ENCODE assay signal across 11 cellular contexts in genomic region chr15:100759698-100760356, GRCh38.
DNase-seq lines count a peak whose midpoint lies in the region; ATAC-seq, FAIRE-seq and TF ChIP-seq lines count a peak whose summit lies in the region.
"Had no signal": no experiment of that assay in that cellular context is flagged by ENCODE, and none has a peak within 500 bp of the region (broad histone marks: within the 10 kb centered on the region; RNA-seq: fewer than 3 reads in every experiment).

No MANE protein-coding gene starts in this region.

- no peak for TF ChIP-seq CTCF in adrenal gland (IDR thresholded peaks at IDR 0.05)

- H3K4me3 ChIP-seq in adrenal gland: no peak overlapping the region

- 27 to 36% (median 31%) methylated on average over 7 to 12 of the region's 12 CpGs for WGBS in adrenal gland, 4 donors

- no peaks in the 10 kb centered on the region for H3K36me3 Mint-ChIP-seq in activated naive CD4-positive, alpha-beta T cell treated with anti-CD3 and anti-CD28 coated beads, Interleukin-2, amount 10 ng/mL, durations not matched to agents 7 days and 5 days
- H3K36me3 Mint-ChIP-seq: IgD-negative memory B cell had no signal

- peaks cover 12% of the 10 kb centered on the region for H3K27me3 ChIP-seq in adrenal gland

- H3K4me3 Mint-ChIP-seq in activated naive CD4-positive, alpha-beta T cell treated with anti-CD3 and anti-CD28 coated beads, Interleukin-2, amount 10 ng/mL, durations not matched to agents 7 days and 5 days: no peak overlapping the region
- H3K4me3 Mint-ChIP-seq: B cell, IgD-negative memory B cell had no signal

- H3K4me1 ChIP-seq in adrenal gland (replicated peaks in 1 of 2): peaks cover 0 to 9% of the 10 kb centered on the region in 2 donors

- peaks cover 23% of the 10 kb centered on the region for H3K27me3 Mint-ChIP-seq in activated naive CD4-positive, alpha-beta T cell treated with anti-CD3 and anti-CD28 coated beads, Interleukin-2, amount 10 ng/mL, durations not matched to agents 7 days and 5 days

- no peak overlapping the region for H3K27ac Mint-ChIP-seq in activated naive CD4-positive, alpha-beta T cell treated with anti-CD3 and anti-CD28 coated beads, Interleukin-2, amount 10 ng/mL, durations not matched to agents 7 days and 5 days
- H3K27ac Mint-ChIP-seq: B cell, IgD-negative memory B cell had no signal

- DNase-seq in activated effector memory CD4-positive, alpha-beta T cell treated with anti-CD3 and anti-CD28 coated beads, Interleukin-2, amount 50 U/mL, for 16 hours: peak; percentile 41
- DNase-seq in activated effector memory CD4-positive, alpha-beta T cell treated with Interleukin-2 at 50 U/mL for 16 hours: no peak
- peak in 6 of 7 donors; percentile 41 to 64 (median 54) for DNase-seq in adrenal gland
- DNase-seq in left colon: no peak
- peak; percentile 57 for DNase-seq in urothelium cell line (ENCODE audit: low spot score)
- DNase-seq in NCI-H526 treated with DMSO at 0.1 percent for 48 hours (lab: John Stamatoyannopoulos, UW): no peak
- DNase-seq in activated naive CD4-positive, alpha-beta T cell treated with anti-CD3 and anti-CD28 coated beads, Interleukin-2, amount 10 ng/mL, durations not matched to agents 7 days and 5 days: no peak
- DNase-seq: anterior cingulate cortex had no signal

- no peaks in the 10 kb centered on the region for H3K4me1 Mint-ChIP-seq in activated naive CD4-positive, alpha-beta T cell treated with anti-CD3 and anti-CD28 coated beads, Interleukin-2, amount 10 ng/mL, durations not matched to agents 7 days and 5 days
- H3K4me1 Mint-ChIP-seq: B cell, IgD-negative memory B cell had no signal

- no peak for TF ChIP-seq POLR2A in adrenal gland (IDR thresholded peaks at IDR 0.05)

- H3K9me3 ChIP-seq in adrenal gland (replicated peaks in 1 of 3): no peaks in the 10 kb centered on the region

- CTCF ChIA-PET in activated naive CD4-positive, alpha-beta T cell treated with anti-CD3 and anti-CD28 coated beads, Interleukin-2, amount 10 ng/mL, durations not matched to agents 7 days and 5 days (lab: Charles Lee): interaction anchor here (1.3 kb wide), 1 partner anchor 410 kb away, joined by 3 read pairs; no protein-coding TSS in a partner anchor

- no peaks in the 10 kb centered on the region for H3K36me3 ChIP-seq in adrenal gland (replicated peaks in 1 of 2)

- ATAC-seq in left colon (peak; percentile 83), HG03139 (IDR thresholded peaks at IDR 0.05; ENCODE audit: unreplicated experiment) (no peak)

- no peaks in the 10 kb centered on the region for H3K9me3 Mint-ChIP-seq in activated naive CD4-positive, alpha-beta T cell treated with anti-CD3 and anti-CD28 coated beads, Interleukin-2, amount 10 ng/mL, durations not matched to agents 7 days and 5 days

- H3K27ac ChIP-seq in adrenal gland: no peak overlapping the region

- FAIRE-seq in urothelium cell line (lab: Jason Lieb, UNC): no peak

- intact Hi-C loops in adrenal gland (cut with DNase I): no loop called here
- intact Hi-C loops in left colon (cut with DNase I, micrococcal nuclease): no loop called here

Comparison
In these comparisons a context has a peak if more than half of its experiments do, and no peak if none do; other contexts are left out.
1. DNase-seq: peak in activated effector memory CD4-positive, alpha-beta T cell treated with anti-CD3 and anti-CD28 coated beads, Interleukin-2, amount 50 U/mL, for 16 hours (single experiment), adrenal gland (6 of 7) and urothelium cell line (single experiment); none in activated effector memory CD4-positive, alpha-beta T cell treated with Interleukin-2 at 50 U/mL for 16 hours (single experiment), left colon (0 of 2), NCI-H526 treated with DMSO at 0.1 percent for 48 hours (single experiment) and activated naive CD4-positive, alpha-beta T cell treated with anti-CD3 and anti-CD28 coated beads, Interleukin-2, amount 10 ng/mL, durations not matched to agents 7 days and 5 days (single experiment).